ENCODE assay signal across 17 cellular contexts in the genomic region with DNA sequence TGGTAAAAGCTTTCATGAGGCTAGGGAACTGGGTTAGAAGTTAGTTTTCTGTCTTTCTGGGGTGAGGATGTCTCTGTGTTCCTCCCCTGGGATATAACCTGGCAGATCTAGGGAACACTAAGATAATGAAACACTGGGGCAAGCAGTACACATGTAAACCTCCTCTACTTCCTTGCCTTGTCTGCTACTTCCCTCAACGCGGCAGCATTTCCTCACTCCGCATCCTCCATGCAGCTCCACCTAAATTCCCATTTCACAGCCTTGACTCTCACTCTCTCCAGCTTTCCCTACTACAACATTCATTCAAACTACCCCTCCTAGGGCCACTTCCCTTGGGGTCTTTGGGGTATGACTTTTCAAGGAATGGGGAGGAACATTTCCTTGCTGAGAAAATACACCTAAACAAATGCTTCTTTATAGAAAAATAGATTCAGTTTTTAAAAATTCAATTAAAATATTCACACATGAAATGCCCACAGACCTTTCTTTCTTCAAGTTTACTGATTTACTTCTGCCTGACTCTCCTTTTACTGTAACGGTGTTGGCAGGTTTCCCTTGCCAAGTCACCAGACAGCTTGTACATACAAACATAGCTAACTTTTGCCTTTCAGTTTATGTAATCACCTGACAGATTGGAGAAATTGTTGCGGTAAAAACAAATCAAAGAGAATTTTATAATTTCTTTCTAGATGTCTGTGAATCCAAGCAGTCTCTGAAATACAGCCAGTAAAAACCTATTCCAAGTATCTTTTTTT.
DNase-seq lines count a peak whose midpoint lies in the region; ATAC-seq and TF ChIP-seq lines count a peak whose summit lies in the region.
"Had no signal": no experiment of that assay in that cellular context is flagged by ENCODE, and none has a peak within 500 bp of the region (broad histone marks: within the 10 kb centered on the region; RNA-seq: fewer than 3 reads in every experiment).

No MANE protein-coding gene starts in this region.

- intact Hi-C loops in PC-3 (cut with micrococcal nuclease) = no loop called here
- intact Hi-C loops in thyroid gland (cut with DNase I) = no loop called here

- H3K9me2 ChIP-seq in PC-3 (replicated peaks; ENCODE audit: low read length) = no peaks in the 10 kb centered on the region

- no peaks in the 10 kb centered on the region for H3K79me2 ChIP-seq in PC-3 (ENCODE audit: low read length)
- no peaks in the 10 kb centered on the region for H3K79me2 ChIP-seq in fibroblast of lung (ENCODE audit: control insufficient read depth, insufficient read depth, low read length)

- no peak overlapping the region for H3K9ac ChIP-seq in PC-3 (ENCODE audit: low read length)
- no peak overlapping the region for H3K9ac ChIP-seq in fibroblast of lung (ENCODE audit: insufficient read depth, low read length)
- no peak overlapping the region for H3K9ac ChIP-seq in mucosa of rectum (ENCODE audit: low read depth in 1 of 2, low read length in 2 of 2)

- no peak overlapping the region for H2AFZ ChIP-seq in PC-3 (ENCODE audit: low read length)
- no peak overlapping the region for H2AFZ ChIP-seq in fibroblast of lung (ENCODE audit: low read length)

- no TSS peak for BruUV-seq in PC-3 (replicated peaks; lab: Mats Ljungman, UMichigan)

- WGBS in thyroid gland, 2 donors = 66 to 69% methylated on average over 5 of the region's 5 CpGs

- H3K9me3 ChIP-seq in PC-3 (ENCODE audit: low read length) (no peaks in the 10 kb centered on the region), fibroblast of lung (ENCODE audit: control insufficient read depth, insufficient read depth, low read depth, low read length) (no peaks in the 10 kb centered on the region), mucosa of rectum (ENCODE audit: control insufficient read depth in 2 of 2, low read length in 2 of 2) (no peaks in the 10 kb centered on the region), thyroid gland (no peaks in the 10 kb centered on the region)

- no peak overlapping the region for H3K27ac ChIP-seq in PC-3 (ENCODE audit: low read length)
- no peak overlapping the region for H3K27ac ChIP-seq in fibroblast of lung (ENCODE audit: insufficient read depth, low read length)
- peak overlapping the region; percentile 40 to 58 for H3K27ac ChIP-seq in mucosa of rectum (ENCODE audit: low read depth in 2 of 2, low read length in 2 of 2)
- no peak overlapping the region for H3K27ac ChIP-seq in thyroid gland
- H3K27ac ChIP-seq: C4-2B, epithelial cell of prostate had no signal

- H4K20me1 ChIP-seq in PC-3 (ENCODE audit: low read length) = no peaks in the 10 kb centered on the region
- H4K20me1 ChIP-seq in fibroblast of lung (ENCODE audit: control insufficient read depth, extremely low read depth, insufficient read depth, low read length) = no peaks in the 10 kb centered on the region

- no peaks in the 10 kb centered on the region for H3F3A ChIP-seq in PC-3 (ENCODE audit: low read length, unreplicated experiment)

- no peak overlapping the region for H3K4me2 ChIP-seq in PC-3 (ENCODE audit: low read length)
- H3K4me2 ChIP-seq in fibroblast of lung (ENCODE audit: extremely low read depth, insufficient read depth, low read length) = no peak overlapping the region

- H3K4me1 ChIP-seq in PC-3 (ENCODE audit: insufficient read depth, low read length) (peaks cover 6% of the 10 kb centered on the region), fibroblast of lung (ENCODE audit: control insufficient read depth, extremely low read depth, insufficient read depth, low read length) (peaks cover 7% of the 10 kb centered on the region), mucosa of rectum (ENCODE audit: control insufficient read depth in 2 of 2, insufficient read depth in 2 of 2, low read length in 2 of 2) (peaks cover 12 to 19% of the 10 kb centered on the region in 2 donors), thyroid gland (no peaks in the 10 kb centered on the region)

- H3K36me3 ChIP-seq in PC-3 (ENCODE audit: low read depth, low read length) (no peaks in the 10 kb centered on the region), fibroblast of lung (ENCODE audit: control insufficient read depth, insufficient read depth, low read length) (no peaks in the 10 kb centered on the region), mucosa of rectum (ENCODE audit: control insufficient read depth in 2 of 2, insufficient read depth in 2 of 2, low read length in 2 of 2) (no peaks in the 10 kb centered on the region), thyroid gland (no peaks in the 10 kb centered on the region)

- peak; percentile 53 for ATAC-seq in PC-3
- ATAC-seq: activated CD8-positive, alpha-beta T cell treated with anti-CD3 and anti-CD28 coated beads, Interleukin-2, amount 10 ng/mL, durations not matched to agents 7 days and 5 days; stimulated activated naive CD8-positive, alpha-beta T cell treated with anti-CD3 and anti-CD28 coated beads, Interleukin-15, amount 100 ng/mL, for 72 hours had no signal

- TF ChIP-seq POLR2A in thyroid gland (IDR thresholded peaks at IDR 0.05) = no peak

- H3K4me3 ChIP-seq in PC-3 (ENCODE audit: low read length) = no peak overlapping the region
- no peak overlapping the region for H3K4me3 ChIP-seq in fibroblast of lung (replicated peaks in 1 of 4; ENCODE audit: control extremely low read depth in 1 of 4, insufficient read depth in 1 of 4, low read depth in 3 of 4, low read length in 4 of 4)
- no peak overlapping the region for H3K4me3 ChIP-seq in mucosa of rectum (ENCODE audit: low read length in 2 of 2)
- H3K4me3 ChIP-seq in thyroid gland (replicated peaks in 1 of 3) = no peak overlapping the region

- H3K27me3 ChIP-seq in PC-3 (ENCODE audit: low read length) (no peaks in the 10 kb centered on the region), fibroblast of lung (ENCODE audit: control insufficient read depth, insufficient read depth, low read length) (no peaks in the 10 kb centered on the region), mucosa of rectum (ENCODE audit: control insufficient read depth in 2 of 2, insufficient read depth in 2 of 2, low read length in 2 of 2) (no peaks in the 10 kb centered on the region), thyroid gland (no peaks in the 10 kb centered on the region)

- POLR2A ChIA-PET in PC-3 (lab: Charles Lee; ENCODE audit: unreplicated experiment) = interaction anchor here (0.6 kb wide), 1 partner anchor 102 kb away, joined by 3 read pairs; no protein-coding TSS in a partner anchor

- DNase-seq in AG20443 (ENCODE audit: low spot score) (peak; percentile 24), PC-3 (peak; percentile 54), fibroblast of lung (ENCODE audit: low read depth in 2 of 2) (peak; percentile 72 to 80), GF-D8 (lab: John Stamatoyannopoulos, UW) (no peak), DMS153 treated with DMSO at 0.1 percent for 48 hours (lab: John Stamatoyannopoulos, UW; ENCODE audit: unreplicated experiment) (no peak), thyroid gland (no peak), cerebellar cortex (ENCODE audit: low spot score) (no peak)
- DNase-seq: activated CD8-positive, alpha-beta T cell treated with anti-CD3 and anti-CD28 coated beads, Interleukin-2, amount 10 ng/mL, durations not matched to agents 7 days and 5 days; activated effector memory CD4-positive, alpha-beta T cell treated with anti-CD3 and anti-CD28 coated beads, Interleukin-2, amount 50 U/mL, for 16 hours; caudate nucleus; KG1; NCI-H187 treated with DMSO at 0.1 percent for 48 hours; NCI-H774; stimulated activated naive CD8-positive, alpha-beta T cell treated with anti-CD3 and anti-CD28 coated beads, Interleukin-15, amount 100 ng/mL, for 72 hours had no signal

- TF ChIP-seq CTCF in PC-3 (conservative IDR thresholded peaks at IDR 0.05; ENCODE audit: low read depth, low read length) = no peak
- TF ChIP-seq CTCF in fibroblast of lung (conservative IDR thresholded peaks at IDR 0.05 in 1 of 2, IDR thresholded peaks at IDR 0.05 in 1 of 2; ENCODE audit: low read depth in 1 of 2, low read length in 2 of 2) = no peak
- TF ChIP-seq CTCF in thyroid gland (IDR thresholded peaks at IDR 0.05) = no peak

- CTCF ChIA-PET in PC-3 (lab: Charles Lee) = interaction anchor here (1.0 kb wide), 1 partner anchor 134 kb away, joined by 6 read pairs; no protein-coding TSS in a partner anchor

Comparison
In these comparisons a context has a peak if more than half of its experiments do, and no peak if none do; other contexts are left out.
1. DNase-seq: peak in AG20443 (single experiment), PC-3 (single experiment) and fibroblast of lung (2 of 2); none in GF-D8 (single experiment), DMS153 treated with DMSO at 0.1 percent for 48 hours (single experiment), thyroid gland (0 of 2) and cerebellar cortex (single experiment).
2. H3K27ac ChIP-seq: peak in mucosa of rectum (2 of 2); none in PC-3 (single experiment), fibroblast of lung (single experiment) and thyroid gland (0 of 3).